8 cellular contexts compared by ENCODE assay signal in genomic region chr15:91706366-91707032, GRCh38.
DNase-seq lines count a peak whose midpoint lies in the region; ATAC-seq and TF ChIP-seq lines count a peak whose summit lies in the region.

No MANE protein-coding gene starts in this region.

- ATAC-seq in omental fat pad (ENCODE audit: low FRiP score) (peak; percentile 94), thoracic aorta (ENCODE audit: insufficient number of reproducible peaks, low FRiP score, low read depth) (peak; percentile 72)

- H3K9me3 ChIP-seq in PC-9 (ENCODE audit: insufficient read depth, low read depth) (no peaks in the 10 kb centered on the region), thoracic aorta (no peaks in the 10 kb centered on the region)

- H3K4me3 ChIP-seq in KMS-11 (IDR thresholded peaks at IDR 0.05; ENCODE audit: insufficient read depth, low read depth, low read length), result no peak overlapping the region
- H3K4me3 ChIP-seq in PC-9, result no peak overlapping the region
- peak overlapping the region; percentile 1 for H3K4me3 ChIP-seq in thoracic aorta

- no peaks in the 10 kb centered on the region for H4K20me1 ChIP-seq in KMS-11 (ENCODE audit: insufficient read depth)
- no peaks in the 10 kb centered on the region for H4K20me1 ChIP-seq in PC-9 (ENCODE audit: insufficient read depth)

- intact Hi-C loops in PC-9 (cut with micrococcal nuclease; ENCODE audit: unreplicated experiment), result loop anchor here (1.0 to 10.0 kb wide), 7 partner anchors 147 to 403 kb away; partner anchors contain the start of gene SLCO3A1

- H3K27ac ChIP-seq in KMS-11 (no peak overlapping the region), PC-9 (no peak overlapping the region), thoracic aorta (no peak overlapping the region)

- POLR2A ChIA-PET in PC-9 (lab: Charles Lee; ENCODE audit: unreplicated experiment), result no interaction called here

- H3K79me2 ChIP-seq in KMS-11 (ENCODE audit: insufficient read depth, low read depth) (no peaks in the 10 kb centered on the region), PC-9 (ENCODE audit: low read depth) (no peaks in the 10 kb centered on the region)

- CTCF ChIA-PET in PC-9 (lab: Charles Lee), result interaction anchor here (0.5 to 1.1 kb wide), 11 partner anchors 13 to 404 kb away, joined by 3 to 20 read pairs (median 4); partner anchors contain the start of gene SLCO3A1

- no peaks in the 10 kb centered on the region for H3K36me3 ChIP-seq in KMS-11 (ENCODE audit: insufficient read depth)
- H3K36me3 ChIP-seq in PC-9 (ENCODE audit: low read depth), result no peaks in the 10 kb centered on the region
- H3K36me3 ChIP-seq in thoracic aorta, result no peaks in the 10 kb centered on the region

- peak; percentile 95 for TF ChIP-seq CTCF in KMS-11 (conservative IDR thresholded peaks at IDR 0.05; ENCODE audit: low read depth, low read length)
- TF ChIP-seq CTCF in PC-9 (conservative IDR thresholded peaks at IDR 0.05), result peak; percentile 92
- TF ChIP-seq CTCF in omental fat pad (IDR thresholded peaks at IDR 0.05), result peak in 1 of 3 donors; percentile 56
- peak; percentile 62 for TF ChIP-seq CTCF in thoracic aorta (IDR thresholded peaks at IDR 0.05)

- H3K9ac ChIP-seq in KMS-11, result no peak overlapping the region

- H3K4me2 ChIP-seq in KMS-11 (peak overlapping the region; percentile 20), PC-9 (peak overlapping the region; percentile 31)

- no peaks in the 10 kb centered on the region for H3F3A ChIP-seq in PC-9 (ENCODE audit: insufficient read depth, low read depth)

- no peaks in the 10 kb centered on the region for H3K9me2 ChIP-seq in PC-9 (ENCODE audit: insufficient read depth)

- H3K27me3 ChIP-seq in KMS-11 (ENCODE audit: insufficient read depth, low read depth) (no peaks in the 10 kb centered on the region), PC-9 (ENCODE audit: insufficient read depth, low read depth) (no peaks in the 10 kb centered on the region), thoracic aorta (replicated peaks; ENCODE audit: insufficient read depth) (no peaks in the 10 kb centered on the region)

- H3K4me1 ChIP-seq in KMS-11 (ENCODE audit: low read depth, poor library complexity, severe bottlenecking) (peaks cover 9% of the 10 kb centered on the region), PC-9 (replicated peaks; ENCODE audit: insufficient read depth) (peaks cover 14% of the 10 kb centered on the region), thoracic aorta (ENCODE audit: control insufficient read depth in 1 of 2, low read depth in 2 of 2) (no peaks in the 10 kb centered on the region)

- no TSS peak for BruUV-seq in PC-9 (replicated peaks; lab: Mats Ljungman, UMichigan)

- DNase-seq in SIG-M5 treated with dmso at 0.1 percent for 504 hours (lab: John Stamatoyannopoulos, UW; ENCODE audit: unreplicated experiment) (peak; percentile 70), SIG-M5 (lab: John Stamatoyannopoulos, UW) (no peak), PC-9 (peak; percentile 57 to 60), activated T-helper 1 cell treated with Interleukin-2 at 50 U/mL for 16 hours (ENCODE audit: low read depth) (peak; percentile 62), fibroblast of the conjunctiva (ENCODE audit: low read depth) (peak; percentile 46), omental fat pad (ENCODE audit: low spot score) (peak; percentile 59), thoracic aorta (ENCODE audit: low spot score) (peak; percentile 28)

- 0 out of 2 replicates have a peak overlapping the region, but pooled peaks have one; percentile 39 for H2AFZ ChIP-seq in KMS-11 (ENCODE audit: low read depth)
- no peak overlapping the region for H2AFZ ChIP-seq in PC-9
